2 cellular contexts compared by ENCODE assay signal in genomic region chr13:105033999-105034398, GRCh38.
TF ChIP-seq lines count a peak whose summit lies in the region.

No MANE protein-coding gene starts in this region.

TF ChIP-seq in GM23338, 12 proteins besides CTCF, POLR2A, EP300 and RAD21:
- TF ChIP-seq NANOG (IDR thresholded peaks at IDR 0.05; ENCODE audit: borderline replicate concordance) (no peak), STAT1 (IDR thresholded peaks at IDR 0.05; ENCODE audit: unreplicated experiment) (no peak), ZNF331 (CRISPR knock-in tag; IDR thresholded peaks at IDR 0.05; ENCODE audit: low read depth) (no peak), EZH2 (IDR thresholded peaks at IDR 0.05; ENCODE audit: low read depth, unreplicated experiment) (no peak)

TF ChIP-seq in H1, 55 proteins besides CTCF, POLR2A, EP300 and RAD21:
- TF ChIP-seq RFX5 (IDR thresholded peaks at IDR 0.05; ENCODE audit: borderline replicate concordance, low read depth, low read length) (no peak), JUN (IDR thresholded peaks at IDR 0.05; ENCODE audit: low read depth, low read length) (no peak), YY1 (IDR thresholded peaks at IDR 0.05; ENCODE audit: low read depth, low read length) (no peak), CBX8 (IDR thresholded peaks at IDR 0.05; ENCODE audit: borderline replicate concordance, low read depth, low read length) (no peak), TAF7 (optimal IDR thresholded peaks at IDR 0.05; ENCODE audit: borderline replicate concordance, low read depth, low read length) (no peak), SIRT6 (IDR thresholded peaks at IDR 0.05; ENCODE audit: low read length) (no peak), JUND (IDR thresholded peaks at IDR 0.05; ENCODE audit: low read length) (no peak), RNF2 (IDR thresholded peaks at IDR 0.05; ENCODE audit: borderline replicate concordance, low read depth, low read length, missing control alignments, poor library complexity, severe bottlenecking) (no peak), SP1 (IDR thresholded peaks at IDR 0.05; ENCODE audit: low read depth, low read length) (no peak), KDM1A (IDR thresholded peaks at IDR 0.05; ENCODE audit: borderline replicate concordance, low read length) (no peak), NRF1 (IDR thresholded peaks at IDR 0.05; ENCODE audit: low read depth, low read length) (no peak), TEAD4 (IDR thresholded peaks at IDR 0.05; ENCODE audit: low read depth, low read length) (no peak), SRF (IDR thresholded peaks at IDR 0.05; ENCODE audit: low read depth, low read length) (no peak), PHF8 (conservative IDR thresholded peaks at IDR 0.05; ENCODE audit: low read depth, low read length) (no peak), CHD2 (IDR thresholded peaks at IDR 0.05; ENCODE audit: low read length) (no peak)
